In genomic region chr16:53098526-53099317, GRCh38 we compare ENCODE assay signal across 2 cellular contexts.
TF ChIP-seq lines count a peak whose summit lies in the region.

No MANE protein-coding gene starts in this region.

TF ChIP-seq in HEK293, 187 proteins besides CTCF, POLR2A, EP300 and RAD21 (continued from another document and continues in another):
- TF ChIP-seq ZNF692 (tag by site-specific recombination; IDR thresholded peaks at IDR 0.05) (peak; percentile 71), ZNF792 (tag by site-specific recombination; IDR thresholded peaks at IDR 0.05) (no peak), AEBP2 (tag by site-specific recombination; IDR thresholded peaks at IDR 0.05; ENCODE audit: borderline replicate concordance) (no peak), MEIS1 (CRISPR knock-in tag; IDR thresholded peaks at IDR 0.05; ENCODE audit: borderline replicate concordance) (no peak), ZNF223 (tag by site-specific recombination; IDR thresholded peaks at IDR 0.05) (no peak), GLIS2 (tag by site-specific recombination; IDR thresholded peaks at IDR 0.05) (peak; percentile 49), SP3 (tag by site-specific recombination; IDR thresholded peaks at IDR 0.05) (no peak), ZBTB44 (tag by site-specific recombination; IDR thresholded peaks at IDR 0.05) (no peak), ZFHX2 (tag by site-specific recombination; conservative IDR thresholded peaks at IDR 0.05) (peak; percentile 93), ZNF335 (tag by site-specific recombination; conservative IDR thresholded peaks at IDR 0.05) (0 out of 2 replicates have a peak, but pooled peaks have one; percentile 65), PATZ1 (tag by site-specific recombination; IDR thresholded peaks at IDR 0.05) (peak; percentile 37), ZNF214 (tag by site-specific recombination; IDR thresholded peaks at IDR 0.05; ENCODE audit: borderline replicate concordance) (no peak), ZBTB20 (tag by site-specific recombination; IDR thresholded peaks at IDR 0.05) (no peak; the same call in 1 of the 2 replicates), ZNF596 (tag by site-specific recombination; IDR thresholded peaks at IDR 0.05) (no peak), ZNF175 (tag by site-specific recombination; IDR thresholded peaks at IDR 0.05) (no peak), ZNF548 (tag by site-specific recombination; IDR thresholded peaks at IDR 0.05) (no peak)

TF ChIP-seq in HEK293T, 16 proteins besides CTCF, POLR2A, EP300 and RAD21 (continued from another document):
- TF ChIP-seq PKNOX1 (IDR thresholded peaks at IDR 0.05) = no peak
